In the genomic region with DNA sequence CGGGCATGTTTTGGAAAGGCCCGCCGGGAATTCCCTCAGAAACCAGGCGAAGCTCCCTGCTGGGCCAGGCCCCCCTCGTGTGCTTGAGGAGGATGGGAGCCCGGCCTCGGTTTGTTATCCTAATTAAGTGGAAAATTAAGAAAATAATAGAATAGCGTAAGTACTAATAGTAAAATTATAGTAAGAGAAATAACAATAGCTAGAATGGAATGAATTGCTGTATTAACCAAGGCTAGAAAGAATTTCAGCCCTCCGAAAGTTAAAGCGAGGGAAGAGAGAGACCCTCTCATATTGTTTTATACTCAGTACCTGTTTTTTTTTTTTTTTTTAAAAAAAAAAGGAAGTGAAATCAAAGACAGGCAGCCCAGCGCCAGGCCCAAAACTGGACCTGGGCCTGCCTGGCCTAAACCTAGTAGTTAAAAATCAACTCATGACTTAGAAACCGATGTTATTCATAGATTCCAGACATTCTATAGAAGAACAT, we compare ENCODE assay signal across 8 cellular contexts. TPM values are rescaled to one million over a fixed set of nuclear protein-coding genes. Genes with fewer than 3 reads are reported as not detected.
DNase-seq lines count a peak whose midpoint lies in the region; ATAC-seq and TF ChIP-seq lines count a peak whose summit lies in the region.
"Not testable (repeated sequence)": the region's sequence is repeated elsewhere in the genome, so short reads cannot be mapped to it uniquely, and the experiment has no call there.

No MANE protein-coding gene starts in this region.

- H3K4me3 Mint-ChIP-seq in natural killer cell, result peak overlapping the region; percentile 94

- H3K36me3 ChIP-seq in GM06990 (ENCODE audit: control insufficient read depth, insufficient read depth, low read length) (peaks cover 24% of the 10 kb centered on the region), Peyer's patch (peaks cover 0 to 24% (median 0%) of the 10 kb centered on the region in 3 donors), ascending aorta (peaks cover 17 to 25% of the 10 kb centered on the region in 2 donors), gastroesophageal sphincter (peaks cover 0 to 28% of the 10 kb centered on the region in 2 donors), thymus (ENCODE audit: control insufficient read depth, insufficient read depth) (peaks cover 27% of the 10 kb centered on the region)

- not testable (repeated sequence) for H3K27me3 ChIP-seq in GM06990 (replicated peaks; ENCODE audit: control insufficient read depth, insufficient read depth, low read length); Peyer's patch; ascending aorta; gastroesophageal sphincter; thymus (ENCODE audit: control insufficient read depth, insufficient read depth)

- peak overlapping the region; percentile 95 to 97 (median 96) for H3K27ac ChIP-seq in Peyer's patch
- peak overlapping the region; percentile 95 to 98 for H3K27ac ChIP-seq in ascending aorta
- H3K27ac ChIP-seq in gastroesophageal sphincter, result peak overlapping the region; percentile 68 to 98 (median 94)
- peak overlapping the region; percentile 98 for H3K27ac ChIP-seq in thymus (ENCODE audit: low read depth)

- not testable (repeated sequence) for H3K36me3 Mint-ChIP-seq in natural killer cell

- WGBS in gastroesophageal sphincter (ENCODE audit: low coverage in 1 of 2), 2 donors, result 18 to 26% methylated on average over 5 to 11 of the region's 12 CpGs
- 19% methylated on average over 12 of the region's 12 CpGs for WGBS in thymus

- peak overlapping the region; percentile 96 for H3K27ac Mint-ChIP-seq in natural killer cell

- not testable (repeated sequence) for TF ChIP-seq EP300 in gastroesophageal sphincter (IDR thresholded peaks at IDR 0.05)

- not testable (repeated sequence) for H3K9me3 Mint-ChIP-seq in natural killer cell

- H3K4me1 ChIP-seq in Peyer's patch (peaks cover 3 to 35% (median 6%) of the 10 kb centered on the region in 4 donors), ascending aorta (peaks cover 15 to 27% of the 10 kb centered on the region in 2 donors), gastroesophageal sphincter (peaks cover 3 to 56% (median 27%) of the 10 kb centered on the region in 3 donors)
- not testable (repeated sequence) for H3K4me1 ChIP-seq in thymus (ENCODE audit: control insufficient read depth, insufficient read depth, low read length)

- DNase-seq in GM06990 (ENCODE audit: extremely low read depth, insufficient read length); Peyer's patch; ascending aorta (ENCODE audit: low spot score in 2 of 2); natural killer cell: not testable (repeated sequence)

- not testable (repeated sequence) for H3K9me3 ChIP-seq in Peyer's patch; ascending aorta; gastroesophageal sphincter; thymus (ENCODE audit: control insufficient read depth)

- peaks cover 34 to 42% of the 10 kb centered on the region in 2 donors for H3K4me1 Mint-ChIP-seq in natural killer cell

- intact Hi-C loops in ascending aorta (cut with DNase I) (loop anchor here (1.0 to 10.0 kb wide), 8 partner anchors 24 to 525 kb away; a partner anchor contains a TSS), natural killer cell (cut with micrococcal nuclease) (loop anchor here (1.0 to 10.0 kb wide), 6 partner anchors 23 to 539 kb away; a partner anchor contains a TSS)

- ATAC-seq in GM21526 (IDR thresholded peaks at IDR 0.05; ENCODE audit: low FRiP score, unreplicated experiment) (peak; percentile 36), HG03108 (IDR thresholded peaks at IDR 0.05; ENCODE audit: unreplicated experiment) (peak; percentile 25)
- ATAC-seq in gastroesophageal sphincter, natural killer cell: not testable (repeated sequence)

- peak overlapping the region; percentile 75 for H3K4me3 ChIP-seq in GM06990 (replicated peaks; ENCODE audit: low read depth, low read length)
- peak overlapping the region; percentile 62 to 91 (median 70) for H3K4me3 ChIP-seq in Peyer's patch
- peak overlapping the region; percentile 68 to 92 for H3K4me3 ChIP-seq in ascending aorta
- H3K4me3 ChIP-seq in gastroesophageal sphincter, result peak overlapping the region; percentile 67 to 78
- peak overlapping the region; percentile 100 for H3K4me3 ChIP-seq in thymus (ENCODE audit: low read length)

- not testable (repeated sequence) for H3K27me3 Mint-ChIP-seq in natural killer cell (ENCODE audit: low read depth in 2 of 2)

- not testable (repeated sequence) for TF ChIP-seq CTCF in GM06990 (IDR thresholded peaks at IDR 0.05; ENCODE audit: insufficient read depth, low read length, poor library complexity, severe bottlenecking); Peyer's patch (IDR thresholded peaks at IDR 0.05); ascending aorta (IDR thresholded peaks at IDR 0.05); gastroesophageal sphincter (IDR thresholded peaks at IDR 0.05); natural killer cell (IDR thresholded peaks at IDR 0.05)

- not testable (repeated sequence) for TF ChIP-seq POLR2A in Peyer's patch (IDR thresholded peaks at IDR 0.05); gastroesophageal sphincter (IDR thresholded peaks at IDR 0.05)

RNA-seq across cellular contexts. Expression of a gene that starts 0.5 kb away (rescaled TPM):
- total RNA-seq in Peyer's patch, result 10 to 100 TPM; 32.4 to 66.8 (median 42.5) TPM
- 21.6 TPM for total RNA-seq in ascending aorta
- 10 to 100 TPM; 37.0 to 60.3 (median 49.7) TPM for total RNA-seq in gastroesophageal sphincter
- 10 to 100 TPM; 26.1 to 33.9 (median 33.8) TPM for total RNA-seq in natural killer cell
- polyA plus RNA-seq in thymus, result 28.0 TPM

RNA-seq across cellular contexts. Expression of a gene that starts 23.2 kb away (rescaled TPM):
- total RNA-seq in Peyer's patch (10 to 100 TPM; 33.4 to 39.6 (median 36.5) TPM), ascending aorta (26.9 TPM), gastroesophageal sphincter (10 to 100 TPM in 3 of 4 donors, 1 to 10 TPM in 1; 9.3 to 21.8 (median 16.0) TPM), natural killer cell (10 to 100 TPM; 60.0 to 81.7 (median 76.9) TPM)
- 13.6 TPM for polyA plus RNA-seq in thymus

RNA-seq across cellular contexts. Expression of a gene that starts 40.3 kb away (rescaled TPM):
- total RNA-seq in Peyer's patch (10 to 100 TPM in 3 of 4 donors, 1 to 10 TPM in 1; 6.7 to 44.6 (median 22.2) TPM), ascending aorta (66.7 TPM), gastroesophageal sphincter (10 to 100 TPM; 18.7 to 37.1 (median 30.0) TPM), natural killer cell (10 to 100 TPM; 28.7 to 42.0 (median 39.2) TPM)
- polyA plus RNA-seq in thymus, result 19.8 TPM
